ENCODE assay signal across 32 cellular contexts in the genomic region with DNA sequence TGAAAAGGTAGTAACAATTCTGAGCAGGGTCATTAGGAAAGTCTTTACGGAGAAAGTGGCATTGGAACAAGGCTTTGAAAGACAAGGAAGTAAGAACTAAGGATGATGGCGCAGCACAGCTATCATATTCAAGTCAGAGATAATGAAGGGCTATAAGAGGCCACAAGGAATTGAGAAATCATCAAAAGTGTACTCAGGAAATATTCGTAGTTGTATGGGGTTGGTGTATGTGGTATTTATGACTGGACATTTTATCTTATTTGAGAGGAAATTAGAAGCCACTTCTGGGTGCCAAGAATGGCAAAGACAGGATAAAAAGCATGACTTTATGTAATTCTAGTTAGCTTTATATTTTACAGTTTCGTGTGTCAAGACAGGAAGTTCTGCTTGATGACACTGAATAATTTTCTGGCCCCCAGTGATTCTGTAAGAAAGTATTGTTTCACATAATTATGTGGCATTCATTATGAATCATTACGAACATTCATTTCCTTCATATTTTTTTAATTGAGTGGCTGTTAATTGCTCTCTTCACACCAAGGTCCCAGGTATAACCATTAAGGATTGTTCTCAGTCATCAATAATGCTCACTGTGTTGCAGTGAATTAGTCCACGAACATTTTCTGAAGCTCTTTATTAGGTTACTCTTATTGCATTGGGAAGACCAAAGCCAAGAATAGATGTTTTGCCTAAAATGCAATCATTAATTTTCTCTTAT.
"Had no signal": no experiment of that assay in that cellular context is flagged by ENCODE, and none has a peak within 500 bp of the region (broad histone marks: within the 10 kb centered on the region; RNA-seq: fewer than 3 reads in every experiment).

No MANE protein-coding gene starts in this region.

- H3K4me3 Mint-ChIP-seq: activated B cell treated with CpG ODN at 0.5 μM for 24 hours; activated CD4-positive, alpha-beta memory T cell treated with anti-CD3 and anti-CD28 coated beads for 36 hours; activated naive CD4-positive, alpha-beta T cell treated with anti-CD3 and anti-CD28 coated beads for 36 hours; activated T-cell treated with anti-CD3 and anti-CD28 coated beads, Interleukin-2, amount 50 U/mL, for 4 hours; activated T-helper 1 cell treated with anti-CD3 and anti-CD28 coated beads, Interleukin-12 subunit alpha, Interleukin-12 subunit beta, Interleukin-2, Interleukin-4 antibody, amounts not matched to agents 30 ng/mL and 10 ng/mL and 1 ng/mL, durations not matched to agents 14 hours and 24 hours and 36 hours; brain; T-helper 1 cell treated with Interleukin-12 subunit alpha and Interleukin-12 subunit beta and Interleukin-4 antibody, amounts not matched to agents 30 μg/mL and 1 μg/mL, for 36 hours; T-helper 2 cell treated with Interferon-gamma antibody and Interleukin-4, amounts not matched to agents 5 μg/mL and 100 μg/mL, for 36 hours had no signal

- H3K9me3 Mint-ChIP-seq: activated B cell treated with CpG ODN at 0.5 μM for 24 hours; activated CD4-positive, alpha-beta memory T cell treated with anti-CD3 and anti-CD28 coated beads for 36 hours; activated naive CD4-positive, alpha-beta T cell treated with anti-CD3 and anti-CD28 coated beads for 36 hours; activated naive CD4-positive, alpha-beta T cell treated with anti-CD3 and anti-CD28 coated beads, Interleukin-2, amount 50 U/mL, for 72 hours; activated T-cell treated with anti-CD3 and anti-CD28 coated beads, Interleukin-2, amount 50 U/mL, for 4 hours; activated T-helper 1 cell treated with anti-CD3 and anti-CD28 coated beads, Interleukin-12 subunit alpha, Interleukin-12 subunit beta, Interleukin-2, Interleukin-4 antibody, amounts not matched to agents 30 ng/mL and 10 ng/mL and 1 ng/mL, durations not matched to agents 14 hours and 24 hours and 36 hours; T-helper 1 cell treated with Interleukin-12 subunit alpha and Interleukin-12 subunit beta and Interleukin-4 antibody, amounts not matched to agents 30 μg/mL and 1 μg/mL, for 36 hours; T-helper 2 cell treated with Interferon-gamma antibody and Interleukin-4, amounts not matched to agents 5 μg/mL and 100 μg/mL, for 36 hours had no signal

- FAIRE-seq: bronchial epithelial cell, TTC549 had no signal

- H3K4me3 ChIP-seq: adrenal gland, SJSA1 had no signal

- H3K27ac Mint-ChIP-seq: activated B cell treated with CpG ODN at 0.5 μM for 24 hours; activated CD4-positive, alpha-beta memory T cell treated with anti-CD3 and anti-CD28 coated beads for 36 hours; activated naive CD4-positive, alpha-beta T cell treated with anti-CD3 and anti-CD28 coated beads for 36 hours; activated naive CD4-positive, alpha-beta T cell treated with anti-CD3 and anti-CD28 coated beads, Interleukin-2, amount 50 U/mL, for 72 hours; activated T-helper 1 cell treated with anti-CD3 and anti-CD28 coated beads, Interleukin-12 subunit alpha, Interleukin-12 subunit beta, Interleukin-2, Interleukin-4 antibody, amounts not matched to agents 30 ng/mL and 10 ng/mL and 1 ng/mL, durations not matched to agents 14 hours and 24 hours and 36 hours; brain; T-helper 1 cell treated with Interleukin-12 subunit alpha and Interleukin-12 subunit beta and Interleukin-4 antibody, amounts not matched to agents 30 μg/mL and 1 μg/mL, for 36 hours; T-helper 2 cell treated with Interferon-gamma antibody and Interleukin-4, amounts not matched to agents 5 μg/mL and 100 μg/mL, for 36 hours had no signal

- H3K4me1 ChIP-seq: adrenal gland had no signal

- H3K27me3 ChIP-seq: adrenal gland, SJSA1 had no signal

- H3K4me1 Mint-ChIP-seq: activated B cell treated with CpG ODN at 0.5 μM for 24 hours had no signal

- H3K9me3 ChIP-seq: adrenal gland, SJSA1, SK-N-SH had no signal

- DNase-seq: activated B cell treated with CpG ODN at 0.5 μM for 24 hours; activated CD4-positive, alpha-beta memory T cell treated with anti-CD3 and anti-CD28 coated beads for 36 hours; activated CD4-positive, alpha-beta T cell treated with anti-CD3 and anti-CD28 coated beads for 4 hours; activated CD4-positive, alpha-beta T cell treated with anti-CD3 and anti-CD28 coated beads, Interleukin-2, amount 50 U/mL, for 1 hour; activated CD4-positive, CD25-positive, alpha-beta regulatory T cell treated with anti-CD3 and anti-CD28 coated beads, Interleukin-2, amount 50 U/mL, for 72 hours; activated CD8-positive, alpha-beta memory T cell treated with anti-CD3 and anti-CD28 coated beads, Interleukin-2, amount 50 U/mL, for 4 hours; activated gamma-delta T cell treated with Interleukin-2 at 50 U/mL for 16 hours; activated naive CD4-positive, alpha-beta T cell treated with anti-CD3 and anti-CD28 coated beads for 36 hours; activated T-cell treated with anti-CD3 and anti-CD28 coated beads for 4 hours; activated T-cell treated with anti-CD3 and anti-CD28 coated beads, Interleukin-2, amount 50 U/mL, for 4 hours; adrenal gland; caudate nucleus; cerebellar nuclear complex; NCI-H1048; NCI-H1436 treated with DMSO at 0.1 percent for 48 hours; NCI-H1694 treated with DMSO at 0.1 percent for 48 hours; NCI-H2029; NCI-H345; NCI-H524 treated with DMSO at 0.1 percent for 48 hours; RPMI8226; SHP77 treated with DMSO at 0.1 percent for 48 hours; SK-N-SH had no signal

- H3K36me3 ChIP-seq: adrenal gland, SJSA1 had no signal

- H3K27ac ChIP-seq: adrenal gland, KMS-11, SJSA1 had no signal

- ATAC-seq: activated T-cell treated with anti-CD3 and anti-CD28 coated beads, Interleukin-2, amount 50 U/mL, for 4 hours; Panc1 had no signal
